In the genomic region with DNA sequence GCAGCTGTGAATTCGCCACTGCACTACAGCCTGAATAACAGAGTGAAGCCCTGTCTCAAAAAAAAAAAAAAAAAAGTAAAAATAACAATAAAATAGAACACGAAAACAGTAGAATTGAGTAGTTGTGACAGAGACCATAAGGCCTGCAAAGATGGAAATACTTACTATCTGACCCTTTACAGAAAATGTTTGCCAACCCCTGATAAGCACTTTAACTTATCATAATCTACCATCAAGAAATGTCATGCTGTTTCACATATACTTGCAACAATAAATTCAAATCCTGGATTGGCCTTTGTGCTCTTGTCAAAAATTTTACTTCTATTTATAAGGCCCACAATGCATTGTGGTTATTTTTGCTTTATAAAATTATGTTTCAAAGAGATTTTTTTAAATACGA, we compare ENCODE assay signal across 11 cellular contexts.
"Had no signal": no experiment of that assay in that cellular context is flagged by ENCODE, and none has a peak within 500 bp of the region (broad histone marks: within the 10 kb centered on the region; RNA-seq: fewer than 3 reads in every experiment).

No MANE protein-coding gene starts in this region.

- H3K36me3 ChIP-seq: HAP-1 had no signal

- H3K9me3 ChIP-seq: HAP-1 had no signal

- H3K4me1 ChIP-seq: HAP-1 had no signal

- DNase-seq: GM23248, GOT3, H7, H9, HCEC 1CT, HFFc6 had no signal

- H3K27ac ChIP-seq: GM23248 had no signal

- FAIRE-seq: H1, H54 had no signal

- H3K4me2 ChIP-seq: GM23338 had no signal

- H2AFZ ChIP-seq: GM23248, GM23338 had no signal

- H3K9ac ChIP-seq: GM23248 had no signal

- H3K4me3 ChIP-seq: GM23248, GM23338, HAP-1 had no signal

- ATAC-seq: GM23338, HCT116 had no signal
